ENCODE assay signal across 10 cellular contexts in the genomic region with DNA sequence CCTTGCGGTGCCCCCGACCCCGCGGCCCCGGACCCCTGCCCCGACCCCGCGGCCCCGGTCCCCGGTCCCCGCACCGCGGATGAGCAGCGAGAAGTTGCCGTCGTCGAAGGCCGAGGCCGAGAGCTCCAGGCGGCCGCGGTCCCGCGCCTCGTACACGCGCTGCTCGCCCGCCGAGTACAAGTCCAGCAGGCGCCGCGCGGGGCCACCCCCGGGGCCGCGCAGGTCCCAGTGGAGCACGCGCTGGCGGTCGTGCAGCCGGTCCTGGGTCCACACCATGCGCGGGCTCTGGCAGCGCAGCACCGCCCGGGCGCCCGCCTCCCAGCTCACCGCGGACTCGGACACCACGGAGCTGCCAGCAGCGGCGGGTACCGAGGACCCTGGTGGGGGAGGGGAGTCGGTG. TPM values are rescaled to one million over a fixed set of nuclear protein-coding genes. Genes with fewer than 3 reads are reported as not detected.
DNase-seq lines count a peak whose midpoint lies in the region; ATAC-seq and TF ChIP-seq lines count a peak whose summit lies in the region.
"Had no signal": no experiment of that assay in that cellular context is flagged by ENCODE, and none has a peak within 500 bp of the region (broad histone marks: within the 10 kb centered on the region; RNA-seq: fewer than 3 reads in every experiment).

No MANE protein-coding gene starts in this region.

- POLR2A ChIA-PET in activated CD4-positive, alpha-beta memory T cell treated with anti-CD3 and anti-CD28 coated beads for 36 hours (lab: Charles Lee): interaction anchor here (1.2 kb wide), 1 partner anchor 13 kb away, joined by 3 read pairs; no protein-coding TSS in a partner anchor

- H3K9ac ChIP-seq in adipocyte (ENCODE audit: low read length): peak overlapping the region; percentile 34

- H3K27me3 Mint-ChIP-seq in activated naive CD4-positive, alpha-beta T cell treated with anti-CD3 and anti-CD28 coated beads, Interleukin-2, amount 10 ng/mL, durations not matched to agents 7 days and 5 days: peaks cover 83% of the 10 kb centered on the region
- H3K27me3 Mint-ChIP-seq in activated CD4-positive, alpha-beta memory T cell treated with anti-CD3 and anti-CD28 coated beads for 36 hours: peaks cover 31% of the 10 kb centered on the region
- H3K27me3 Mint-ChIP-seq in activated T-helper 2 cell treated with anti-CD3 and anti-CD28 coated beads, Interferon-gamma antibody, Interleukin-2, Interleukin-4, amounts not matched to agents 10 μg/mL and 5 μg/mL and 100 μg/mL, durations not matched to agents 14 hours and 24 hours and 36 hours (ENCODE audit: low read depth): peaks cover 25% of the 10 kb centered on the region

- H3K27ac Mint-ChIP-seq in activated naive CD4-positive, alpha-beta T cell treated with anti-CD3 and anti-CD28 coated beads, Interleukin-2, amount 50 U/mL, for 72 hours: no peak overlapping the region
- H3K27ac Mint-ChIP-seq in activated naive CD4-positive, alpha-beta T cell treated with anti-CD3 and anti-CD28 coated beads, Interleukin-2, amount 10 ng/mL, durations not matched to agents 7 days and 5 days: no peak overlapping the region
- H3K27ac Mint-ChIP-seq in activated CD4-positive, alpha-beta memory T cell treated with anti-CD3 and anti-CD28 coated beads for 36 hours: no peak overlapping the region
- no peak overlapping the region for H3K27ac Mint-ChIP-seq in activated T-helper 2 cell treated with anti-CD3 and anti-CD28 coated beads, Interferon-gamma antibody, Interleukin-2, Interleukin-4, amounts not matched to agents 10 μg/mL and 5 μg/mL and 100 μg/mL, durations not matched to agents 14 hours and 24 hours and 36 hours
- H3K27ac Mint-ChIP-seq: nephron had no signal

- TF ChIP-seq POLR2A in transverse colon (IDR thresholded peaks at IDR 0.05): no peak

- ATAC-seq in activated naive CD4-positive, alpha-beta T cell treated with anti-CD3 and anti-CD28 coated beads, Interleukin-2, amount 50 U/mL, for 72 hours: peak; percentile 17 to 34
- ATAC-seq in HG02973 (IDR thresholded peaks at IDR 0.05; ENCODE audit: unreplicated experiment): no peak

- intact Hi-C loops in transverse colon (cut with DNase I; ENCODE audit: low total_unique reads): no loop called here
- intact Hi-C loops in activated CD4-positive, alpha-beta memory T cell treated with anti-CD3 and anti-CD28 coated beads for 36 hours (cut with micrococcal nuclease): no loop called here
- intact Hi-C loops in activated T-helper 2 cell treated with anti-CD3 and anti-CD28 coated beads, Interferon-gamma antibody, Interleukin-2, Interleukin-4, amounts not matched to agents 10 μg/mL and 5 μg/mL and 100 μg/mL, durations not matched to agents 14 hours and 24 hours and 36 hours (cut with micrococcal nuclease): no loop called here

- no peak for DNase-seq in activated naive CD4-positive, alpha-beta T cell treated with anti-CD3 and anti-CD28 coated beads, Interleukin-2, amount 50 U/mL, for 72 hours (ENCODE audit: low spot score in 2 of 2)
- DNase-seq in activated naive CD4-positive, alpha-beta T cell treated with anti-CD3 and anti-CD28 coated beads, Interleukin-2, amount 10 ng/mL, durations not matched to agents 7 days and 5 days: no peak
- DNase-seq in adipocyte (ENCODE audit: low read depth) (peak; percentile 64), kidney tubule cell (ENCODE audit: low spot score) (peak; percentile 40), transverse colon (no peak)
- no peak for DNase-seq in activated CD4-positive, alpha-beta memory T cell treated with anti-CD3 and anti-CD28 coated beads for 36 hours
- DNase-seq in activated T-helper 2 cell treated with anti-CD3 and anti-CD28 coated beads, Interferon-gamma antibody, Interleukin-2, Interleukin-4, amounts not matched to agents 10 μg/mL and 5 μg/mL and 100 μg/mL, durations not matched to agents 14 hours and 24 hours and 36 hours (ENCODE audit: low spot score): no peak
- DNase-seq: Calu3 had no signal

- no peak for TF ChIP-seq EP300 in transverse colon (IDR thresholded peaks at IDR 0.05; ENCODE audit: low read depth)

- H3K4me1 ChIP-seq in adipocyte (ENCODE audit: control insufficient read depth, insufficient read depth, low read length): peaks cover 36% of the 10 kb centered on the region
- H3K4me1 ChIP-seq in transverse colon: peaks cover 24 to 65% (median 42%) of the 10 kb centered on the region in 4 donors

- no peaks in the 10 kb centered on the region for H3K36me3 Mint-ChIP-seq in activated naive CD4-positive, alpha-beta T cell treated with anti-CD3 and anti-CD28 coated beads, Interleukin-2, amount 50 U/mL, for 72 hours
- no peaks in the 10 kb centered on the region for H3K36me3 Mint-ChIP-seq in activated naive CD4-positive, alpha-beta T cell treated with anti-CD3 and anti-CD28 coated beads, Interleukin-2, amount 10 ng/mL, durations not matched to agents 7 days and 5 days
- H3K36me3 Mint-ChIP-seq in activated CD4-positive, alpha-beta memory T cell treated with anti-CD3 and anti-CD28 coated beads for 36 hours: no peaks in the 10 kb centered on the region
- H3K36me3 Mint-ChIP-seq in activated T-helper 2 cell treated with anti-CD3 and anti-CD28 coated beads, Interferon-gamma antibody, Interleukin-2, Interleukin-4, amounts not matched to agents 10 μg/mL and 5 μg/mL and 100 μg/mL, durations not matched to agents 14 hours and 24 hours and 36 hours (ENCODE audit: low read depth): no peaks in the 10 kb centered on the region

- peaks cover 26% of the 10 kb centered on the region for H3K36me3 ChIP-seq in adipocyte (ENCODE audit: control insufficient read depth, insufficient read depth, low read length, severe bottlenecking)
- no peaks in the 10 kb centered on the region for H3K36me3 ChIP-seq in transverse colon

- no peaks in the 10 kb centered on the region for H3K9me3 ChIP-seq in adipocyte (ENCODE audit: control insufficient read depth, low read length)
- no peaks in the 10 kb centered on the region for H3K9me3 ChIP-seq in transverse colon

- 8% methylated on average over 18 of the region's 57 CpGs; no CpG with 5 or more reads in 1 of the 2 donors for WGBS in transverse colon (ENCODE audit: low coverage in 1 of 2), 2 donors

- H3K4me3 ChIP-seq in adipocyte (ENCODE audit: low read length) (peak overlapping the region; percentile 58), transverse colon (peak overlapping the region in 2 of 4 donors; percentile 21 to 54)

- no peaks in the 10 kb centered on the region for H3K27me3 ChIP-seq in adipocyte (replicated peaks; ENCODE audit: control insufficient read depth, insufficient read depth, low read length)
- peaks cover 70% of the 10 kb centered on the region for H3K27me3 ChIP-seq in transverse colon

- in situ Hi-C loops in transverse colon (cut with MboI; ENCODE audit: low pct_ligation_motif_present in 1 of 4, low pct_unique_long_range_greater_than_20kb in 1 of 4, low sequenced_read_pairs in 3 of 4): no loop called here

- TF ChIP-seq CTCF in transverse colon (IDR thresholded peaks at IDR 0.05): no peak

- no peaks in the 10 kb centered on the region for H3K9me3 Mint-ChIP-seq in activated naive CD4-positive, alpha-beta T cell treated with anti-CD3 and anti-CD28 coated beads, Interleukin-2, amount 50 U/mL, for 72 hours
- H3K9me3 Mint-ChIP-seq in activated naive CD4-positive, alpha-beta T cell treated with anti-CD3 and anti-CD28 coated beads, Interleukin-2, amount 10 ng/mL, durations not matched to agents 7 days and 5 days: no peaks in the 10 kb centered on the region
- no peaks in the 10 kb centered on the region for H3K9me3 Mint-ChIP-seq in activated CD4-positive, alpha-beta memory T cell treated with anti-CD3 and anti-CD28 coated beads for 36 hours
- no peaks in the 10 kb centered on the region for H3K9me3 Mint-ChIP-seq in activated T-helper 2 cell treated with anti-CD3 and anti-CD28 coated beads, Interferon-gamma antibody, Interleukin-2, Interleukin-4, amounts not matched to agents 10 μg/mL and 5 μg/mL and 100 μg/mL, durations not matched to agents 14 hours and 24 hours and 36 hours
- H3K9me3 Mint-ChIP-seq: nephron had no signal

- H3K27ac ChIP-seq in transverse colon: peak overlapping the region; percentile 86 to 92 (median 89)

- H3K4me3 Mint-ChIP-seq in activated naive CD4-positive, alpha-beta T cell treated with anti-CD3 and anti-CD28 coated beads, Interleukin-2, amount 10 ng/mL, durations not matched to agents 7 days and 5 days: no peak overlapping the region
- H3K4me3 Mint-ChIP-seq in activated CD4-positive, alpha-beta memory T cell treated with anti-CD3 and anti-CD28 coated beads for 36 hours: no peak overlapping the region
- H3K4me3 Mint-ChIP-seq in activated T-helper 2 cell treated with anti-CD3 and anti-CD28 coated beads, Interferon-gamma antibody, Interleukin-2, Interleukin-4, amounts not matched to agents 10 μg/mL and 5 μg/mL and 100 μg/mL, durations not matched to agents 14 hours and 24 hours and 36 hours (ENCODE audit: low read depth): no peak overlapping the region

- CTCF ChIA-PET in activated naive CD4-positive, alpha-beta T cell treated with anti-CD3 and anti-CD28 coated beads, Interleukin-2, amount 10 ng/mL, durations not matched to agents 7 days and 5 days (lab: Charles Lee): no interaction called here
- CTCF ChIA-PET in activated CD4-positive, alpha-beta memory T cell treated with anti-CD3 and anti-CD28 coated beads for 36 hours (lab: Charles Lee): no interaction called here

- peaks cover 36% of the 10 kb centered on the region for H3K4me1 Mint-ChIP-seq in activated naive CD4-positive, alpha-beta T cell treated with anti-CD3 and anti-CD28 coated beads, Interleukin-2, amount 10 ng/mL, durations not matched to agents 7 days and 5 days
- H3K4me1 Mint-ChIP-seq in activated CD4-positive, alpha-beta memory T cell treated with anti-CD3 and anti-CD28 coated beads for 36 hours (ENCODE audit: low read depth): peaks cover 6% of the 10 kb centered on the region
- H3K4me1 Mint-ChIP-seq in activated T-helper 2 cell treated with anti-CD3 and anti-CD28 coated beads, Interferon-gamma antibody, Interleukin-2, Interleukin-4, amounts not matched to agents 10 μg/mL and 5 μg/mL and 100 μg/mL, durations not matched to agents 14 hours and 24 hours and 36 hours (ENCODE audit: low read depth): peaks cover 6% of the 10 kb centered on the region

RNA-seq across cellular contexts. Expression of a gene that starts 3.0 kb away (rescaled TPM):
- under 1 TPM in 1 of 2 donors, not detected in 1; 0.66 TPM for total RNA-seq in activated naive CD4-positive, alpha-beta T cell treated with anti-CD3 and anti-CD28 coated beads, Interleukin-2, amount 50 U/mL, for 72 hours
- total RNA-seq in transverse colon: 100 to 1,000 TPM in 1 of 4 donors, 10 to 100 TPM in 3; 31.1 to 145 (median 57.1) TPM
- total RNA-seq in activated CD4-positive, alpha-beta memory T cell treated with anti-CD3 and anti-CD28 coated beads for 36 hours: under 1 TPM in 1 of 2 experiments, not detected in 1; 0.19 TPM
- 0.21 TPM in 1 of 2 replicates, not detected in the other for total RNA-seq in activated T-helper 2 cell treated with anti-CD3 and anti-CD28 coated beads, Interferon-gamma antibody, Interleukin-2, Interleukin-4, amounts not matched to agents 10 μg/mL and 5 μg/mL and 100 μg/mL, durations not matched to agents 14 hours and 24 hours and 36 hours
- total RNA-seq: Calu3 had no signal

RNA-seq across cellular contexts. Expression of a gene that starts 6.2 kb away (rescaled TPM):
- 10 to 100 TPM; 41.9 to 44.8 TPM for total RNA-seq in activated naive CD4-positive, alpha-beta T cell treated with anti-CD3 and anti-CD28 coated beads, Interleukin-2, amount 50 U/mL, for 72 hours
- 100 to 1,000 TPM; 103 to 182 (median 115) TPM for total RNA-seq in transverse colon
- total RNA-seq in activated CD4-positive, alpha-beta memory T cell treated with anti-CD3 and anti-CD28 coated beads for 36 hours: 10 to 100 TPM; 37.6 to 38.6 TPM
- total RNA-seq in activated T-helper 2 cell treated with anti-CD3 and anti-CD28 coated beads, Interferon-gamma antibody, Interleukin-2, Interleukin-4, amounts not matched to agents 10 μg/mL and 5 μg/mL and 100 μg/mL, durations not matched to agents 14 hours and 24 hours and 36 hours: 53.8 and 60.7 TPM in 2 replicates

RNA-seq across cellular contexts. Expression of a gene that starts 19.6 kb away (rescaled TPM):
- total RNA-seq in activated naive CD4-positive, alpha-beta T cell treated with anti-CD3 and anti-CD28 coated beads, Interleukin-2, amount 50 U/mL, for 72 hours: 100 to 1,000 TPM; 115 to 122 TPM
- 100 to 1,000 TPM; 110 to 197 (median 167) TPM for total RNA-seq in transverse colon
- total RNA-seq in activated CD4-positive, alpha-beta memory T cell treated with anti-CD3 and anti-CD28 coated beads for 36 hours: 100 to 1,000 TPM; 124 to 131 TPM
- 133 TPM in 2 replicates for total RNA-seq in activated T-helper 2 cell treated with anti-CD3 and anti-CD28 coated beads, Interferon-gamma antibody, Interleukin-2, Interleukin-4, amounts not matched to agents 10 μg/mL and 5 μg/mL and 100 μg/mL, durations not matched to agents 14 hours and 24 hours and 36 hours

RNA-seq across cellular contexts. Expression of a gene that starts 24.3 kb away (rescaled TPM):
- total RNA-seq in activated naive CD4-positive, alpha-beta T cell treated with anti-CD3 and anti-CD28 coated beads, Interleukin-2, amount 50 U/mL, for 72 hours: under 1 TPM; 0.32 to 0.43 TPM
- 1 to 10 TPM in 2 of 4 donors, under 1 TPM in 1, not detected in 1; 0.40 to 2.0 (median 1.9) TPM for total RNA-seq in transverse colon
- under 1 TPM in 1 of 2 experiments, not detected in 1; 0.10 TPM for total RNA-seq in activated CD4-positive, alpha-beta memory T cell treated with anti-CD3 and anti-CD28 coated beads for 36 hours
- 0.32 and 0.44 TPM in 2 replicates for total RNA-seq in activated T-helper 2 cell treated with anti-CD3 and anti-CD28 coated beads, Interferon-gamma antibody, Interleukin-2, Interleukin-4, amounts not matched to agents 10 μg/mL and 5 μg/mL and 100 μg/mL, durations not matched to agents 14 hours and 24 hours and 36 hours

RNA-seq across cellular contexts. Expression of a gene that starts 30.8 kb away (rescaled TPM):
- total RNA-seq in activated naive CD4-positive, alpha-beta T cell treated with anti-CD3 and anti-CD28 coated beads, Interleukin-2, amount 50 U/mL, for 72 hours: 10 to 100 TPM in 1 of 2 donors, 1 to 10 TPM in 1; 9.8 to 12.2 TPM
- total RNA-seq in transverse colon: 100 to 1,000 TPM in 1 of 4 donors, 10 to 100 TPM in 3; 48.0 to 134 (median 77.7) TPM
- total RNA-seq in activated CD4-positive, alpha-beta memory T cell treated with anti-CD3 and anti-CD28 coated beads for 36 hours: 10 to 100 TPM; 12.1 to 13.1 TPM
- total RNA-seq in activated T-helper 2 cell treated with anti-CD3 and anti-CD28 coated beads, Interferon-gamma antibody, Interleukin-2, Interleukin-4, amounts not matched to agents 10 μg/mL and 5 μg/mL and 100 μg/mL, durations not matched to agents 14 hours and 24 hours and 36 hours: 12.1 and 13.1 TPM in 2 replicates

Comparison
In these comparisons a context has a peak if more than half of its experiments do, and no peak if none do; other contexts are left out.
1. DNase-seq: peak in adipocyte (single experiment) and kidney tubule cell (single experiment); none in activated naive CD4-positive, alpha-beta T cell treated with anti-CD3 and anti-CD28 coated beads, Interleukin-2, amount 50 U/mL, for 72 hours (0 of 2), activated naive CD4-positive, alpha-beta T cell treated with anti-CD3 and anti-CD28 coated beads, Interleukin-2, amount 10 ng/mL, durations not matched to agents 7 days and 5 days (single experiment), transverse colon (single experiment), activated CD4-positive, alpha-beta memory T cell treated with anti-CD3 and anti-CD28 coated beads for 36 hours (single experiment) and activated T-helper 2 cell treated with anti-CD3 and anti-CD28 coated beads, Interferon-gamma antibody, Interleukin-2, Interleukin-4, amounts not matched to agents 10 μg/mL and 5 μg/mL and 100 μg/mL, durations not matched to agents 14 hours and 24 hours and 36 hours (single experiment).
2. RNA of a gene that starts 3.0 kb away (total RNA-seq): 31.1 to 145 TPM in transverse colon; 0.66 TPM in activated naive CD4-positive, alpha-beta T cell treated with anti-CD3 and anti-CD28 coated beads, Interleukin-2, amount 50 U/mL, for 72 hours, 0.19 TPM in activated CD4-positive, alpha-beta memory T cell treated with anti-CD3 and anti-CD28 coated beads for 36 hours and 0.21 TPM in activated T-helper 2 cell treated with anti-CD3 and anti-CD28 coated beads, Interferon-gamma antibody, Interleukin-2, Interleukin-4, amounts not matched to agents 10 μg/mL and 5 μg/mL and 100 μg/mL, durations not matched to agents 14 hours and 24 hours and 36 hours; every median in the first group is over 10 times any median in the second.